ENCODE assay signal across 1 cellular context in the genomic region with DNA sequence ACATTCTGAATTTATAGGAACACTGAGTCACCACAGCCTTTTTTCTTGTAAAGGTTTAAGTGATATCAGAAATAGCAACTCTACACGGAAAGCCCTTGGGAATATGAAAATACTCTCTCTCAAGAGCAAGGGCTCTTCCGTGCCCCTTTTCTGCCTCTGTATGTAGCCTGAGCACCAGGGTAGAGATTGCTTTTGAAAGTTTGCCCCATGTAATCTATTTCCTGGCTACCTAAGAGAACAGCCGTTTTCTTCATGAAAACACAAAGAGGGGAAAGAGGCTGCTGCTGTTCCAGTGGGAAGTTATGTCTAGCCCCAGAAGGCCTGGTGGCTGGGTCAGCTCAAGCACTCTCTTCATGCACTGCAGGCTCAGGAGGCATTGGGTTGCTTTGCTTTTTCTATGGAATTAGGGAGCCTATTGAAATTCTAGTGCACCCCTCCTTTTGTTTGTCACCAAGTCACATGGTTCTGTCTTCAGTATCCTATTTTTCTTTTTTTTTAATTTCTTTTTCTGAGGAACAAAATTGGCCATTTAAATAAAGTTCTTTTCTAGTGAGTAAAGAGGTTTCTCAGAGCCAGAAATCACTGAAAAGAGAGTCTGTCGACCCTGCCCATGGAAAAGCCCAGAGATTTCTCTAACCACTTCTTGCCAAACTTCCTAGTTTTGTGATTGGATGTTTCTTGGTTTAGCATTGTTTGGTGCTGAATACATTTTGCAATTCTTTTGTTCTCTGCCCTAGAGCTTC.
TF ChIP-seq lines count a peak whose summit lies in the region.

No MANE protein-coding gene starts in this region.

TF ChIP-seq in HepG2, 621 proteins besides CTCF, POLR2A, EP300 and RAD21:
- TF ChIP-seq ZNF740 (CRISPR knock-in tag; IDR thresholded peaks at IDR 0.05) = no peak
- no peak for TF ChIP-seq SRF (IDR thresholded peaks at IDR 0.05; ENCODE audit: low read depth, low read length)
- TF ChIP-seq, protein P1, sequence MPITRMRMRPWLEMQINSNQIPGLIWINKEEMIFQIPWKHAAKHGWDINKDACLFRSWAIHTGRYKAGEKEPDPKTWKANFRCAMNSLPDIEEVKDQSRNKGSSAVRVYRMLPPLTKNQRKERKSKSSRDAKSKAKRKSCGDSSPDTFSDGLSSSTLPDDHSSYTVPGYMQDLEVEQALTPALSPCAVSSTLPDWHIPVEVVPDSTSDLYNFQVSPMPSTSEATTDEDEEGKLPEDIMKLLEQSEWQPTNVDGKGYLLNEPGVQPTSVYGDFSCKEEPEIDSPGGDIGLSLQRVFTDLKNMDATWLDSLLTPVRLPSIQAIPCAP (CRISPR knock-in tag; IDR thresholded peaks at IDR 0.05; ENCODE audit: low read depth) = no peak
- no peak for TF ChIP-seq KDM4B (CRISPR knock-in tag; IDR thresholded peaks at IDR 0.05)
- TF ChIP-seq, protein P2, sequence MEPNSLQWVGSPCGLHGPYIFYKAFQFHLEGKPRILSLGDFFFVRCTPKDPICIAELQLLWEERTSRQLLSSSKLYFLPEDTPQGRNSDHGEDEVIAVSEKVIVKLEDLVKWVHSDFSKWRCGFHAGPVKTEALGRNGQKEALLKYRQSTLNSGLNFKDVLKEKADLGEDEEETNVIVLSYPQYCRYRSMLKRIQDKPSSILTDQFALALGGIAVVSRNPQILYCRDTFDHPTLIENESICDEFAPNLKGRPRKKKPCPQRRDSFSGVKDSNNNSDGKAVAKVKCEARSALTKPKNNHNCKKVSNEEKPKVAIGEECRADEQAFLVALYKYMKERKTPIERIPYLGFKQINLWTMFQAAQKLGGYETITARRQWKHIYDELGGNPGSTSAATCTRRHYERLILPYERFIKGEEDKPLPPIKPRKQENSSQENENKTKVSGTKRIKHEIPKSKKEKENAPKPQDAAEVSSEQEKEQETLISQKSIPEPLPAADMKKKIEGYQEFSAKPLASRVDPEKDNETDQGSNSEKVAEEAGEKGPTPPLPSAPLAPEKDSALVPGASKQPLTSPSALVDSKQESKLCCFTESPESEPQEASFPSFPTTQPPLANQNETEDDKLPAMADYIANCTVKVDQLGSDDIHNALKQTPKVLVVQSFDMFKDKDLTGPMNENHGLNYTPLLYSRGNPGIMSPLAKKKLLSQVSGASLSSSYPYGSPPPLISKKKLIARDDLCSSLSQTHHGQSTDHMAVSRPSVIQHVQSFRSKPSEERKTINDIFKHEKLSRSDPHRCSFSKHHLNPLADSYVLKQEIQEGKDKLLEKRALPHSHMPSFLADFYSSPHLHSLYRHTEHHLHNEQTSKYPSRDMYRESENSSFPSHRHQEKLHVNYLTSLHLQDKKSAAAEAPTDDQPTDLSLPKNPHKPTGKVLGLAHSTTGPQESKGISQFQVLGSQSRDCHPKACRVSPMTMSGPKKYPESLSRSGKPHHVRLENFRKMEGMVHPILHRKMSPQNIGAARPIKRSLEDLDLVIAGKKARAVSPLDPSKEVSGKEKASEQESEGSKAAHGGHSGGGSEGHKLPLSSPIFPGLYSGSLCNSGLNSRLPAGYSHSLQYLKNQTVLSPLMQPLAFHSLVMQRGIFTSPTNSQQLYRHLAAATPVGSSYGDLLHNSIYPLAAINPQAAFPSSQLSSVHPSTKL (CRISPR knock-in tag; IDR thresholded peaks at IDR 0.05) = no peak
- TF ChIP-seq NBN (conservative IDR thresholded peaks at IDR 0.05) = no peak
- no peak for TF ChIP-seq ZSCAN25 (CRISPR knock-in tag; IDR thresholded peaks at IDR 0.05)
